Comparison of ENCODE assay signal across 1 cellular context in genomic region chr20:47365023-47365764, GRCh38.
A peak's percentile ranks its signal among the peaks of the same experiment; 100 is the strongest.
TF ChIP-seq lines count a peak whose summit lies in the region.

No MANE protein-coding gene starts in this region.

TF ChIP-seq in K562, 482 proteins besides CTCF, POLR2A, EP300 and RAD21 (continued from another document and continues in another):
- TF ChIP-seq E2F8 (IDR thresholded peaks at IDR 0.05; ENCODE audit: low read depth, partially characterized antibody): peak; percentile 39
- no peak for TF ChIP-seq ESRRB (CRISPR knock-in tag; IDR thresholded peaks at IDR 0.05; ENCODE audit: borderline replicate concordance)
- TF ChIP-seq JUND (IDR thresholded peaks at IDR 0.05; ENCODE audit: borderline replicate concordance, low read depth, low read length): peak; percentile 34; the same call in 1 of the 2 replicates
- peak; percentile 51; the same call in 2 of the 3 replicates for TF ChIP-seq JUND (tag; IDR thresholded peaks at IDR 0.05; ENCODE audit: borderline replicate concordance, low read depth, low read length)
- TF ChIP-seq THRB (CRISPR knock-in tag; conservative IDR thresholded peaks at IDR 0.05): 0 out of 2 replicates have a peak, but pooled peaks have one; percentile 58
- TF ChIP-seq HIVEP1 (CRISPR knock-in tag; IDR thresholded peaks at IDR 0.05): 0 out of 2 replicates have a peak, but pooled peaks have one; percentile 37
- no peak for TF ChIP-seq CREB1 (IDR thresholded peaks at IDR 0.05)
- TF ChIP-seq CREB1 (CRISPR knock-in tag; IDR thresholded peaks at IDR 0.05): no peak
- no peak for TF ChIP-seq BMI1 (IDR thresholded peaks at IDR 0.05; ENCODE audit: low read length)
- no peak for TF ChIP-seq MXI1 (IDR thresholded peaks at IDR 0.05; ENCODE audit: low read depth, low read length)
- no peak for TF ChIP-seq ZNF239 (CRISPR knock-in tag; IDR thresholded peaks at IDR 0.05)
- no peak for TF ChIP-seq CHD4 (IDR thresholded peaks at IDR 0.05; ENCODE audit: insufficient read depth, insufficient replicate concordance, low read depth, low read length, poor library complexity, severe bottlenecking)
- TF ChIP-seq HBP1 (CRISPR knock-in tag; IDR thresholded peaks at IDR 0.05): no peak
- TF ChIP-seq TEAD4 (IDR thresholded peaks at IDR 0.05; ENCODE audit: low read length): peak; percentile 87
- TF ChIP-seq TEAD4 (CRISPR knock-in tag; IDR thresholded peaks at IDR 0.05; ENCODE audit: borderline replicate concordance): no peak
- TF ChIP-seq HNRNPUL1 (IDR thresholded peaks at IDR 0.05; ENCODE audit: low read length): no peak
- TF ChIP-seq ZNF583 (CRISPR knock-in tag; IDR thresholded peaks at IDR 0.05): no peak; the same call in 1 of the 2 replicates
- TF ChIP-seq NFRKB (IDR thresholded peaks at IDR 0.05; ENCODE audit: low read depth): peak; percentile 94
- peak; percentile 53; the same call in 1 of the 2 replicates for TF ChIP-seq TOE1 (IDR thresholded peaks at IDR 0.05; ENCODE audit: borderline replicate concordance)
- TF ChIP-seq TOE1 (CRISPR knock-in tag; IDR thresholded peaks at IDR 0.05; ENCODE audit: borderline replicate concordance, low read depth): no peak
- TF ChIP-seq HSF4 (CRISPR knock-in tag; IDR thresholded peaks at IDR 0.05; ENCODE audit: borderline replicate concordance): no peak
- TF ChIP-seq TFAP4 (CRISPR knock-in tag; IDR thresholded peaks at IDR 0.05; ENCODE audit: borderline replicate concordance): peak; percentile 59; the same call in 1 of the 2 replicates
- TF ChIP-seq VEZF1 (CRISPR knock-in tag; IDR thresholded peaks at IDR 0.05): peak; percentile 53
- no peak for TF ChIP-seq ZNF695 (CRISPR knock-in tag; IDR thresholded peaks at IDR 0.05)
- TF ChIP-seq ZNF316 (IDR thresholded peaks at IDR 0.05): no peak
- no peak for TF ChIP-seq CEBPB (tag; IDR thresholded peaks at IDR 0.05)
- TF ChIP-seq BRF2 (IDR thresholded peaks at IDR 0.05; ENCODE audit: borderline replicate concordance, insufficient read depth, insufficient read length): no peak
- no peak for TF ChIP-seq ZNF124 (CRISPR knock-in tag; IDR thresholded peaks at IDR 0.05)
- TF ChIP-seq ZNF282 (CRISPR knock-in tag; IDR thresholded peaks at IDR 0.05): no peak
- TF ChIP-seq MCM5 (IDR thresholded peaks at IDR 0.05; ENCODE audit: low read depth): no peak
- no peak for TF ChIP-seq HCFC1 (IDR thresholded peaks at IDR 0.05; ENCODE audit: low read depth, low read length)
- TF ChIP-seq PRMT5 (CRISPR knock-in tag; IDR thresholded peaks at IDR 0.05): no peak
- no peak for TF ChIP-seq TCF7L2 (IDR thresholded peaks at IDR 0.05; ENCODE audit: low read depth, low read length)
- TF ChIP-seq RNF219 (CRISPR knock-in tag; IDR thresholded peaks at IDR 0.05): no peak
- peak; percentile 80 for TF ChIP-seq FOXM1 (IDR thresholded peaks at IDR 0.05; ENCODE audit: low read depth)
- no peak for TF ChIP-seq FOXM1 (CRISPR knock-in tag; IDR thresholded peaks at IDR 0.05; ENCODE audit: low read depth)
- no peak for TF ChIP-seq ETS2 (tag; IDR thresholded peaks at IDR 0.05; ENCODE audit: borderline replicate concordance, poor library complexity, severe bottlenecking)
- no peak for TF ChIP-seq BRCA1 (IDR thresholded peaks at IDR 0.05)
- TF ChIP-seq BRCA1 (CRISPR knock-in tag; IDR thresholded peaks at IDR 0.05): no peak
- TF ChIP-seq ZEB2 (IDR thresholded peaks at IDR 0.05): peak; percentile 66; the same call in 1 of the 2 replicates
- no peak for TF ChIP-seq TGIF2 (CRISPR knock-in tag; IDR thresholded peaks at IDR 0.05)
- TF ChIP-seq ZFP30 (CRISPR knock-in tag; IDR thresholded peaks at IDR 0.05; ENCODE audit: borderline replicate concordance): no peak
- no peak for TF ChIP-seq ZNF3 (CRISPR knock-in tag; IDR thresholded peaks at IDR 0.05)
- TF ChIP-seq E2F4 (CRISPR knock-in tag; IDR thresholded peaks at IDR 0.05; ENCODE audit: low read depth): no peak
- no peak for TF ChIP-seq ZNF77 (CRISPR knock-in tag; IDR thresholded peaks at IDR 0.05)
- TF ChIP-seq MBD2 (IDR thresholded peaks at IDR 0.05; ENCODE audit: borderline replicate concordance, low read depth): peak; percentile 80
- TF ChIP-seq RERE (CRISPR knock-in tag; IDR thresholded peaks at IDR 0.05; ENCODE audit: borderline replicate concordance): no peak
- no peak; the same call in 1 of the 2 replicates for TF ChIP-seq ZNF175 (CRISPR knock-in tag; IDR thresholded peaks at IDR 0.05; ENCODE audit: low read depth)
- peak; percentile 64 for TF ChIP-seq CREM (IDR thresholded peaks at IDR 0.05; ENCODE audit: low read depth)
- no peak for TF ChIP-seq NFYB (IDR thresholded peaks at IDR 0.05; ENCODE audit: extremely low read depth, insufficient read length)
- TF ChIP-seq ZNF561 (CRISPR knock-in tag; conservative IDR thresholded peaks at IDR 0.05): no peak
- peak; percentile 90 for TF ChIP-seq SMARCA4 (IDR thresholded peaks at IDR 0.05)
- no peak for TF ChIP-seq SREBF1 (IDR thresholded peaks at IDR 0.05; ENCODE audit: borderline replicate concordance, low read depth, low read length)
- peak; percentile 67 for TF ChIP-seq NEUROD1 (IDR thresholded peaks at IDR 0.05; ENCODE audit: borderline replicate concordance, low read depth, low read length, partially characterized antibody)
